ENCODE assay signal across 31 cellular contexts in genomic region chr7:38154274-38154673, GRCh38.
"Had no signal": no experiment of that assay in that cellular context is flagged by ENCODE, and none has a peak within 500 bp of the region (broad histone marks: within the 10 kb centered on the region; RNA-seq: fewer than 3 reads in every experiment).

No MANE protein-coding gene starts in this region.

- H3K4me3 ChIP-seq: adrenal gland, body of pancreas, esophagus muscularis mucosa, gastrocnemius medialis, heart left ventricle had no signal

- H3K27me3 ChIP-seq: adrenal gland, body of pancreas, esophagus muscularis mucosa, foreskin keratinocyte, gastrocnemius medialis, heart left ventricle had no signal

- H3K36me3 ChIP-seq: adrenal gland, esophagus muscularis mucosa, gastrocnemius medialis, heart left ventricle had no signal

- H3K4me1 ChIP-seq: adrenal gland, body of pancreas, esophagus muscularis mucosa, foreskin keratinocyte, gastrocnemius medialis, heart left ventricle had no signal

- DNase-seq: activated CD4-positive, alpha-beta memory T cell treated with anti-CD3 and anti-CD28 coated beads for 36 hours; activated CD4-positive, alpha-beta T cell treated with anti-CD3 and anti-CD28 coated beads for 36 hours; activated CD4-positive, alpha-beta T cell treated with anti-CD3 and anti-CD28 coated beads, Interleukin-2, amount 10 ng/mL, durations not matched to agents 24 days and 14 days; activated CD4-positive, CD25-positive, alpha-beta regulatory T cell; activated CD4-positive, CD25-positive, alpha-beta regulatory T cell treated with anti-CD3 and anti-CD28 coated beads, Interleukin-2, amount 50 U/mL, for 72 hours; activated CD8-positive, alpha-beta memory T cell treated with anti-CD3 and anti-CD28 coated beads, Interleukin-2, amount 10 ng/mL, durations not matched to agents 7 days and 5 days; activated CD8-positive, alpha-beta memory T cell treated with anti-CD3 and anti-CD28 coated beads, Interleukin-2, amount 50 U/mL, for 4 hours; activated CD8-positive, alpha-beta T cell treated with anti-CD3 and anti-CD28 coated beads, Interleukin-2, amount 10 ng/mL, durations not matched to agents 7 days and 5 days; activated effector memory CD4-positive, alpha-beta T cell treated with anti-CD3 and anti-CD28 coated beads, Interleukin-2, amount 50 U/mL, for 16 hours; activated naive CD4-positive, alpha-beta T cell treated with anti-CD3 and anti-CD28 coated beads for 36 hours; activated naive CD8-positive, alpha-beta T cell treated with anti-CD3 and anti-CD28 coated beads for 36 hours; activated naive CD8-positive, alpha-beta T cell treated with anti-CD3 and anti-CD28 coated beads, Interleukin-2, amount 50 U/mL, for 24 hours; activated T-cell treated with anti-CD3 and anti-CD28 coated beads, Interleukin-2, amount 50 U/mL, for 1 hour; activated T-cell treated with anti-CD3 and anti-CD28 coated beads, Interleukin-2, amount 50 U/mL, for 48 hours; adrenal gland; amygdala; aorta; body of pancreas; caudate nucleus; cortex of kidney; dermis blood vessel endothelial cell; effector CD4-positive, alpha-beta T cell; effector memory CD8-positive, alpha-beta T cell; erythroblast; foreskin keratinocyte; gastrocnemius medialis; glutamatergic neuron; heart left ventricle; T1000 had no signal

- FAIRE-seq: colon had no signal

- ATAC-seq: activated CD4-positive, alpha-beta T cell treated with anti-CD3 and anti-CD28 coated beads for 36 hours; activated CD8-positive, alpha-beta memory T cell treated with anti-CD3 and anti-CD28 coated beads, Interleukin-2, amount 10 ng/mL, durations not matched to agents 7 days and 5 days; activated CD8-positive, alpha-beta T cell treated with anti-CD3 and anti-CD28 coated beads, Interleukin-2, amount 10 ng/mL, durations not matched to agents 7 days and 5 days; activated naive CD8-positive, alpha-beta T cell treated with anti-CD3 and anti-CD28 coated beads, Interleukin-2, amount 50 U/mL, for 24 hours; body of pancreas; effector memory CD8-positive, alpha-beta T cell; foreskin keratinocyte; gastrocnemius medialis; heart left ventricle had no signal

- H3K9me3 ChIP-seq: adrenal gland, body of pancreas, gastrocnemius medialis had no signal

- H3K27ac ChIP-seq: adrenal gland, body of pancreas, esophagus muscularis mucosa, foreskin keratinocyte, gastrocnemius medialis, heart left ventricle had no signal
